ENCODE assay signal across 9 cellular contexts in the genomic region with DNA sequence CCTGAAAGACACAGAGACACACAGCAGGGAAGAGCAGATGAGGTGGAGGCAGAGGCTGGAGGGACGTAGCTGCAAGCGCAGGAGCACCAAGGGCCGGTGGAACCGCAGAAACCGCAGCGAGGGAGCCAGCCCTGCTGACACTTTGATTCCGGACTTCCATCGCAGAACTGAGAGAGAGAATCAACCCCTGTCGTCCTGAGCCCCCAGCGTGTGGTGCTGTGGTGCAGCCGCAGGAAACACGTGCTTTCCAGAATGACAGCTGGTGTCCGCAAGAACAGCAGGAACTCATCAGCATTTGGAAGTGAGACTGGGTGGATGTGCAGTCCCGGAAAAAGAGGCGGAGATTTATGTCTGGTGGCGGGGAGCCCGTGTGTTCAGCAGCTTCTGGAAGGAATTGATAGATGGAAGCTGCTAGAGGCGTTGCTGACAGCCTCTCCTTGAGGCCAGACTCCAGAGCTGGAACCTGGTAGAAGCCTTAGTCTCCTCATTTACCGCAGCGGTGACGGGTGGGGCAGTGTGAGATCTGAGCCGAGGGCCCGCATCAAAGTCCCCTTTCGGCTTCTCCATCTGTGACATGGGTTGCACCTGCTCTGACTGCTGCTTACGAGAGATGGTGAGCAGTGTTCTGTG. TPM values are rescaled to one million over a fixed set of nuclear protein-coding genes. Genes with fewer than 3 reads are reported as not detected.
A peak's percentile ranks its signal among the peaks of the same experiment; 100 is the strongest.
DNase-seq lines count a peak whose midpoint lies in the region; ATAC-seq and TF ChIP-seq lines count a peak whose summit lies in the region.
"Had no signal": no experiment of that assay in that cellular context is flagged by ENCODE, and none has a peak within 500 bp of the region (broad histone marks: within the 10 kb centered on the region; RNA-seq: fewer than 3 reads in every experiment).

No MANE protein-coding gene starts in this region.

- peak; percentile 22 for TF ChIP-seq CTCF in GM06990 (IDR thresholded peaks at IDR 0.05; ENCODE audit: insufficient read depth, low read length, poor library complexity, severe bottlenecking)
- TF ChIP-seq CTCF in colonic mucosa (IDR thresholded peaks at IDR 0.05): no peak

- POLR2A ChIA-PET in activated CD4-positive, alpha-beta T cell treated with anti-CD3 and anti-CD28 coated beads for 36 hours (lab: Charles Lee): no interaction called here

- H3K9me3 Mint-ChIP-seq in activated CD4-positive, alpha-beta T cell treated with anti-CD3 and anti-CD28 coated beads for 36 hours (ENCODE audit: low read depth): peaks cover 7% of the 10 kb centered on the region

- CTCF ChIA-PET in activated CD4-positive, alpha-beta T cell treated with anti-CD3 and anti-CD28 coated beads for 36 hours (lab: Charles Lee): interaction anchor here (1.2 to 1.8 kb wide), 2 partner anchors 17 to 58 kb away, joined by 3 to 5 read pairs; no protein-coding TSS in a partner anchor

- H3K27me3 Mint-ChIP-seq in activated CD4-positive, alpha-beta T cell treated with anti-CD3 and anti-CD28 coated beads for 36 hours: peaks cover 2% of the 10 kb centered on the region

- H3K4me1 ChIP-seq in colonic mucosa: peaks cover 10% of the 10 kb centered on the region

- peaks cover 20% of the 10 kb centered on the region for H3K4me1 Mint-ChIP-seq in activated CD4-positive, alpha-beta T cell treated with anti-CD3 and anti-CD28 coated beads for 36 hours

- peak overlapping the region; percentile 12; the same call in 1 of the 2 replicates for H3K4me3 ChIP-seq in GM06990 (replicated peaks; ENCODE audit: low read depth, low read length)
- peak overlapping the region; percentile 11 for H3K4me3 ChIP-seq in colonic mucosa

- H3K4me3 Mint-ChIP-seq in activated CD4-positive, alpha-beta T cell treated with anti-CD3 and anti-CD28 coated beads for 36 hours: peak overlapping the region; percentile 29

- no peak overlapping the region for H3K9ac ChIP-seq in colonic mucosa (ENCODE audit: low read depth in 2 of 2, low read length in 2 of 2)

- H3K36me3 Mint-ChIP-seq in activated CD4-positive, alpha-beta T cell treated with anti-CD3 and anti-CD28 coated beads for 36 hours (ENCODE audit: low read depth): peaks cover 1% of the 10 kb centered on the region

- DNase-seq in GM06990 (ENCODE audit: extremely low read depth, insufficient read length): peak; percentile 81
- DNase-seq in NCI-H345 treated with DMSO at 0.1 percent for 48 hours (lab: John Stamatoyannopoulos, UW; ENCODE audit: unreplicated experiment): peak; percentile 44
- peak; percentile 76 for DNase-seq in activated CD4-positive, alpha-beta T cell treated with anti-CD3 and anti-CD28 coated beads for 36 hours
- DNase-seq in colonic mucosa: peak; percentile 80
- peak; percentile 60 for DNase-seq in left lobe of liver (ENCODE audit: low spot score)
- DNase-seq in stimulated activated CD8-positive, alpha-beta memory T cell treated with anti-CD3 and anti-CD28 coated beads, Interleukin-15, amount 100 ng/mL, for 4 hours (ENCODE audit: low read depth in 2 of 2): peak; percentile 25
- no peak for DNase-seq in NCI-H774 (lab: John Stamatoyannopoulos, UW)

- no peak overlapping the region for H3K27ac ChIP-seq in colonic mucosa
- H3K27ac ChIP-seq: epithelial cell of prostate had no signal

- intact Hi-C loops in activated CD4-positive, alpha-beta T cell treated with anti-CD3 and anti-CD28 coated beads for 36 hours (cut with DNase I, micrococcal nuclease): loop anchor here in 1 of 2 experiments (5.0 kb wide), 1 partner anchor 70 kb away; no protein-coding TSS in a partner anchor
- intact Hi-C loops in colonic mucosa (cut with DNase I): no loop called here

- H3K36me3 ChIP-seq in GM06990 (ENCODE audit: control insufficient read depth, insufficient read depth, low read length): no peaks in the 10 kb centered on the region
- H3K36me3 ChIP-seq in colonic mucosa: no peaks in the 10 kb centered on the region

- no peaks in the 10 kb centered on the region for H3K9me3 ChIP-seq in colonic mucosa

- ATAC-seq in HG02938 (IDR thresholded peaks at IDR 0.05; ENCODE audit: unreplicated experiment) (peak; percentile 75), left lobe of liver (peak; percentile 88)
- peak; percentile 79 for ATAC-seq in activated CD4-positive, alpha-beta T cell treated with anti-CD3 and anti-CD28 coated beads for 36 hours

- H3K27ac Mint-ChIP-seq in activated CD4-positive, alpha-beta T cell treated with anti-CD3 and anti-CD28 coated beads for 36 hours: peak overlapping the region; percentile 59

- H3K27me3 ChIP-seq in GM06990 (replicated peaks; ENCODE audit: control insufficient read depth, insufficient read depth, low read length): no peaks in the 10 kb centered on the region; the same call in 1 of the 2 replicates
- H3K27me3 ChIP-seq in colonic mucosa: no peaks in the 10 kb centered on the region

RNA-seq across cellular contexts. Expression of a gene that starts 21.9 kb away (rescaled TPM):
- total RNA-seq in activated CD4-positive, alpha-beta T cell treated with anti-CD3 and anti-CD28 coated beads for 36 hours: 100 to 1,000 TPM in 1 of 2 experiments, 10 to 100 TPM in 1; 97.4 to 113 TPM
- total RNA-seq in colonic mucosa (100 to 1,000 TPM in 1 of 2 donors, 10 to 100 TPM in 1; 78.1 to 112 TPM), left lobe of liver (56.6 TPM)

RNA-seq across cellular contexts. Expression of a gene that starts 44.4 kb away (rescaled TPM):
- 10 to 100 TPM; 39.6 to 41.7 TPM for total RNA-seq in activated CD4-positive, alpha-beta T cell treated with anti-CD3 and anti-CD28 coated beads for 36 hours
- 10 to 100 TPM; 37.1 to 41.5 TPM for total RNA-seq in colonic mucosa
- total RNA-seq in left lobe of liver: 17.1 TPM

RNA-seq across cellular contexts. Expression of a gene that starts 44.7 kb away (rescaled TPM):
- 10 to 100 TPM; 24.2 to 25.1 TPM for total RNA-seq in activated CD4-positive, alpha-beta T cell treated with anti-CD3 and anti-CD28 coated beads for 36 hours
- total RNA-seq in colonic mucosa: 10 to 100 TPM; 26.8 to 29.7 TPM
- total RNA-seq in left lobe of liver: 7.5 TPM
